ENCODE assay signal across 8 cellular contexts in the genomic region with DNA sequence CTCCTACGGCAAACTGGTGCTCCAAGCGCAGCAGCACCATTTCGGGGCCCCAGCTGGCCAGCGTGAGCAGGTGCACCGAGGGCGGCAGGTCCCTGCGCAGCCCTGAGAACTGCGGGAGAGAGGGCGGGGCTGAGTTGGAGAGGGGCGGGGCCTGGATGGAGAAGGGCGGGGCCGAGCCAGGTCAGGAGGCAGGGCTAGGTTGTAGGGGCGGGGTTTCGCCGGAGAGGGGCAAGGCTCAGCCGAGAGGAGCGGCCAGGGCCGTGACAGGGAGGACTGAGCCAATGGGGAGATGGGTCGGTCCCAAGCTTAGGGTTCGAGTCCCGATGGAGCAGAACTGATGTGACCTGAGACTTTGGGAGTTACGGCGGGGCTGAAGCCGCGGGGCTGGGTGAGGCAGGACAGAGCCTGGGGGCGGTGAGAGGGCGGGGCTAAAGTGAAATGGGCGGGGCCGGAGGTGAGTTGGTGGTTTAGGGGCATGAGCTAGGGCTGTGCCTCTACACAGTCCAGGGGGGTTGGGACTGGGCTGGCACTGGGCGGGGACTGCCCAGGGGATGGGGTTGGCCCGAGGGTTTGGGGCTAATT. TPM values are rescaled to one million over a fixed set of nuclear protein-coding genes. Genes with fewer than 3 reads are reported as not detected.
DNase-seq lines count a peak whose midpoint lies in the region; ATAC-seq, FAIRE-seq and TF ChIP-seq lines count a peak whose summit lies in the region.

No MANE protein-coding gene starts in this region.

- peaks cover 0 to 4% of the 10 kb centered on the region in 2 experiments; a peak in 1 of 4 replicates for H3K9me3 ChIP-seq in H1 (ENCODE audit: insufficient read depth in 2 of 2, low read depth in 1 of 2, low read length in 1 of 2)

- H2AFZ ChIP-seq in H1 (ENCODE audit: low read length) = no peak overlapping the region

- H3K4ac ChIP-seq in H1 (replicated peaks; ENCODE audit: insufficient read length, low read depth, low read length) = no peak overlapping the region

- POLR2A ChIA-PET in H1 (lab: Charles Lee; ENCODE audit: partially characterized antibody) = interaction anchor here (0.6 to 2.5 kb wide), 8 partner anchors 8 to 208 kb away, joined by 3 to 9 read pairs (median 3); a partner anchor contains a TSS
- POLR2A ChIA-PET in naive thymus-derived CD8-positive, alpha-beta T cell (lab: Charles Lee) = interaction anchor here (0.6 kb wide), 1 partner anchor 9 kb away, joined by 3 read pairs; no protein-coding TSS in a partner anchor

- DNase-seq in Daoy (ENCODE audit: low read depth) (peak; percentile 49), NCI-H2196 (lab: John Stamatoyannopoulos, UW; ENCODE audit: unreplicated experiment) (peak; percentile 62), H1 (ENCODE audit: low read depth in 1 of 2, low spot score in 2 of 2) (peak; percentile 80 to 86), HTR-8/SVneo (ENCODE audit: insufficient read length, low spot score) (no peak), AML-193 (lab: John Stamatoyannopoulos, UW) (no peak), COLO829 (ENCODE audit: low spot score) (no peak)
- DNase-seq in naive thymus-derived CD8-positive, alpha-beta T cell = peak in 2 of 10 donors; percentile 15 to 45

- H3K9ac ChIP-seq in H1 (replicated peaks in 1 of 4; ENCODE audit: extremely low read depth in 1 of 4, low read depth in 3 of 4, low read length in 3 of 4) = no peak overlapping the region; a peak in 1 of 7 replicates

- FAIRE-seq in H1 (lab: Jason Lieb, UNC) (no peak), HTR-8/SVneo (lab: Jason Lieb, UNC) (no peak)

- H3K79me2 ChIP-seq in H1 (ENCODE audit: control insufficient read depth in 1 of 2, insufficient read depth in 2 of 2, low read length in 2 of 2) = no peaks in the 10 kb centered on the region

- no peaks in the 10 kb centered on the region for H3K23me2 ChIP-seq in H1 (ENCODE audit: low read depth, low read length)

- peak overlapping the region in 1 of 4 experiments; percentile 40; a peak in 2 of 8 replicates for H3K4me3 ChIP-seq in H1 (ENCODE audit: extremely low read depth in 1 of 4, insufficient read depth in 2 of 4, low read depth in 3 of 4, low read length in 4 of 4)

- no peaks in the 10 kb centered on the region for H3K79me1 ChIP-seq in H1 (ENCODE audit: low read depth, low read length)

- H3K14ac ChIP-seq in H1 (ENCODE audit: insufficient read length) = no peak overlapping the region

- no peak overlapping the region for H2BK120ac ChIP-seq in H1 (replicated peaks; ENCODE audit: low read depth, low read length)

- peak in 1 of 3 experiments; percentile 20; a peak in 1 of 4 replicates for TF ChIP-seq CTCF in H1 (IDR thresholded peaks at IDR 0.05; ENCODE audit: control extremely low read depth in 1 of 3, insufficient read depth in 1 of 3, low read depth in 1 of 3, low read length in 3 of 3)

- 0 out of 4 replicates have a peak, but pooled peaks of 1 of the 2 experiments have one; percentile 2 for TF ChIP-seq RAD21 in H1 (IDR thresholded peaks at IDR 0.05 in 1 of 2, conservative IDR thresholded peaks at IDR 0.05 in 1 of 2; ENCODE audit: low read depth in 2 of 2, low read length in 2 of 2)

- H4K5ac ChIP-seq in H1 (ENCODE audit: insufficient read length, low read depth, low read length) = no peak overlapping the region

- H3K56ac ChIP-seq in H1 (replicated peaks; ENCODE audit: insufficient read length, low read depth, low read length) = no peak overlapping the region

- H3K4me3 Mint-ChIP-seq in naive thymus-derived CD8-positive, alpha-beta T cell = no peak overlapping the region

- no peak overlapping the region for H3K27ac ChIP-seq in H1 (ENCODE audit: low read depth, low read length)

- H2AK5ac ChIP-seq in H1 (ENCODE audit: low read depth, low read length) = no peak overlapping the region

- H4K91ac ChIP-seq in H1 (replicated peaks; ENCODE audit: insufficient read length, low read length) = no peak overlapping the region

- peak; percentile 61 to 69 for ATAC-seq in naive thymus-derived CD8-positive, alpha-beta T cell
- no peak for ATAC-seq in HG03135 (IDR thresholded peaks at IDR 0.05; ENCODE audit: unreplicated experiment)

- H4K8ac ChIP-seq in H1 (ENCODE audit: extremely low read depth, insufficient read depth, low read length) = no peak overlapping the region; the same call in 1 of the 2 replicates

- H3K27me3 ChIP-seq in H1 (replicated peaks in 1 of 4; ENCODE audit: control insufficient read depth in 3 of 4, extremely low read depth in 1 of 4, insufficient read depth in 3 of 4, low read length in 3 of 4) = no peaks in the 10 kb centered on the region

- peaks cover 0 to 1% (median 0%) of the 10 kb centered on the region in 4 donors for H3K4me1 Mint-ChIP-seq in naive thymus-derived CD8-positive, alpha-beta T cell

- no peaks in the 10 kb centered on the region for H3K27me3 Mint-ChIP-seq in naive thymus-derived CD8-positive, alpha-beta T cell

- WGBS in H1 (ENCODE audit: extremely low coverage in 1 of 2, insufficient coverage in 1 of 2, insufficient read length in 1 of 2, insufficient replicate concordance in 2 of 2, low coverage in 1 of 2, low lambda C conversion rate in 2 of 2, missing lambda C conversion rate in 1 of 2), 2 experiments = 80% methylated on average over 12 of the region's 31 CpGs; no CpG with 5 or more reads in 1 of the 2 experiments

- peak overlapping the region in 4 of 10 donors; percentile 38 to 76 (median 58) for H3K27ac Mint-ChIP-seq in naive thymus-derived CD8-positive, alpha-beta T cell

- no peak overlapping the region; the same call in 1 of the 2 replicates for H3K18ac ChIP-seq in H1 (ENCODE audit: extremely low read depth, low read length)

- peaks cover 0 to 32% (median 6%) of the 10 kb centered on the region in 3 donors for H3K36me3 Mint-ChIP-seq in naive thymus-derived CD8-positive, alpha-beta T cell

- H3K4me1 ChIP-seq in H1 (replicated peaks in 1 of 4; ENCODE audit: control insufficient read depth in 3 of 4, insufficient read depth in 4 of 4, low read length in 3 of 4) = no peaks in the 10 kb centered on the region

- no peak overlapping the region for H2BK12ac ChIP-seq in H1 (ENCODE audit: low read depth, low read length)

- no peak overlapping the region for H2BK5ac ChIP-seq in H1 (ENCODE audit: low read depth, low read length)

- peaks cover 0 to 4% (median 0%) of the 10 kb centered on the region in 4 experiments; a peak in 2 of 8 replicates for H3K36me3 ChIP-seq in H1 (ENCODE audit: control insufficient read depth in 2 of 4, insufficient read depth in 4 of 4, low read length in 3 of 4)

- H3K23ac ChIP-seq in H1 (ENCODE audit: insufficient read length) = no peak overlapping the region

- no peaks in the 10 kb centered on the region for H4K20me1 ChIP-seq in H1 (replicated peaks in 1 of 2; ENCODE audit: control insufficient read depth in 1 of 2, insufficient read depth in 2 of 2, low read length in 2 of 2)

- no peaks in the 10 kb centered on the region for H3K9me3 Mint-ChIP-seq in naive thymus-derived CD8-positive, alpha-beta T cell

- no peak for TF ChIP-seq EP300 in H1 (IDR thresholded peaks at IDR 0.05; ENCODE audit: borderline replicate concordance in 1 of 2, low read depth in 2 of 2, low read length in 2 of 2)

- no peak overlapping the region for H2BK20ac ChIP-seq in H1 (ENCODE audit: low read length)

- no peak overlapping the region for H2BK15ac ChIP-seq in H1 (ENCODE audit: low read length)

- no peak overlapping the region for H3K4me2 ChIP-seq in H1 (ENCODE audit: insufficient read depth in 1 of 2, low read depth in 2 of 2, low read length in 2 of 2)

- CTCF ChIA-PET in H1 (lab: Charles Lee; ENCODE audit: partially characterized antibody) = interaction anchor here (0.7 to 1.2 kb wide), 6 partner anchors 9 to 325 kb away, joined by 3 to 5 read pairs (median 3); no protein-coding TSS in a partner anchor

- TF ChIP-seq POLR2A in H1 (IDR thresholded peaks at IDR 0.05; ENCODE audit: control extremely low read depth in 1 of 2, low read depth in 2 of 2, low read length in 2 of 2) = no peak

RNA-seq across cellular contexts. Expression of a gene that starts 19.0 kb away (rescaled TPM):
- 18.0 and 20.7 TPM in 2 replicates for total RNA-seq in Daoy (2014; rRNA removed; shearing (Covaris generic))
- total RNA-seq in H1 (2021; fragmentation: NEBNext Ultra II Directional; extraction: Animal tissue kit (Norgen Biotek cat#: 25700)) = 71.1 and 76.3 TPM in 2 replicates
- polyA plus RNA-seq in H1 (2011; rRNA removed) = 55.3 and 73.6 TPM in 2 replicates
- 37.2 TPM for polyA plus RNA-seq in H1 (2011; cell fraction: cytosol; rRNA removed)
- polyA plus RNA-seq in H1 (2011; cell fraction: nucleus; rRNA removed) = 135 TPM
- 77.3 to 97.8 TPM (median 85.4 TPM) in 4 replicates for polyA plus RNA-seq in H1 (2012, experiment 1 of 2)
- 111 TPM for polyA plus RNA-seq in H1 (2012, experiment 2 of 2)
- polyA plus RNA-seq in H1 (2013, experiment 1 of 2) = 82.3 TPM
- polyA plus RNA-seq in H1 (2013, experiment 2 of 2) = 71.8 TPM
- 33.2 and 37.4 TPM in 2 replicates for polyA minus RNA-seq in H1 (2011; rRNA and poly(A)+ RNA removed)
- 30.5 TPM for polyA minus RNA-seq in H1 (2011; cell fraction: cytosol; rRNA and poly(A)+ RNA removed)
- polyA minus RNA-seq in H1 (2011; cell fraction: nucleus; rRNA and poly(A)+ RNA removed) = 48.4 TPM
- total RNA-seq in naive thymus-derived CD8-positive, alpha-beta T cell = 100 to 1,000 TPM in 1 of 2 experiments, 10 to 100 TPM in 1; 87.5 to 101 TPM
- 10 to 100 TPM; 33.9 to 55.4 (median 34.7) TPM for polyA plus RNA-seq in naive thymus-derived CD8-positive, alpha-beta T cell

RNA-seq across cellular contexts. Expression of a gene that starts 19.0 kb away (rescaled TPM):
- 9.0 and 10.6 TPM in 2 replicates for total RNA-seq in Daoy (2014; rRNA removed; shearing (Covaris generic))
- 15.3 and 19.6 TPM in 2 replicates for total RNA-seq in H1 (2021; fragmentation: NEBNext Ultra II Directional; extraction: Animal tissue kit (Norgen Biotek cat#: 25700))
- polyA plus RNA-seq in H1 (2011; rRNA removed) = 12.6 and 24.5 TPM in 2 replicates
- polyA plus RNA-seq in H1 (2011; cell fraction: cytosol; rRNA removed) = 18.9 TPM
- polyA plus RNA-seq in H1 (2011; cell fraction: nucleus; rRNA removed) = 26.4 TPM
- polyA plus RNA-seq in H1 (2012, experiment 1 of 2) = 13.4 to 22.0 TPM (median 20.4 TPM) in 4 replicates
- 12.1 TPM for polyA plus RNA-seq in H1 (2012, experiment 2 of 2)
- polyA plus RNA-seq in H1 (2013, experiment 1 of 2) = 7.6 TPM
- 7.5 TPM for polyA plus RNA-seq in H1 (2013, experiment 2 of 2)
- 8.0 and 9.6 TPM in 2 replicates for polyA minus RNA-seq in H1 (2011; rRNA and poly(A)+ RNA removed)
- polyA minus RNA-seq in H1 (2011; cell fraction: cytosol; rRNA and poly(A)+ RNA removed) = 6.5 TPM
- 16.5 TPM for polyA minus RNA-seq in H1 (2011; cell fraction: nucleus; rRNA and poly(A)+ RNA removed)
- total RNA-seq in naive thymus-derived CD8-positive, alpha-beta T cell = 10 to 100 TPM; 17.6 to 22.7 TPM
- 10 to 100 TPM; 12.6 to 19.9 (median 12.9) TPM for polyA plus RNA-seq in naive thymus-derived CD8-positive, alpha-beta T cell

RNA-seq across cellular contexts. Expression of a gene that starts 34.1 kb away (rescaled TPM):
- total RNA-seq in Daoy (2014; rRNA removed; shearing (Covaris generic)) = 105 and 132 TPM in 2 replicates
- 86.6 and 88.8 TPM in 2 replicates for total RNA-seq in H1 (2021; fragmentation: NEBNext Ultra II Directional; extraction: Animal tissue kit (Norgen Biotek cat#: 25700))
- polyA plus RNA-seq in H1 (2011; rRNA removed) = 99.6 and 118 TPM in 2 replicates
- polyA plus RNA-seq in H1 (2011; cell fraction: cytosol; rRNA removed) = 128 TPM
- polyA plus RNA-seq in H1 (2011; cell fraction: nucleus; rRNA removed) = 156 TPM
- polyA plus RNA-seq in H1 (2012, experiment 1 of 2) = 90.2 to 103 TPM (median 99.3 TPM) in 4 replicates
- polyA plus RNA-seq in H1 (2012, experiment 2 of 2) = 104 TPM
- 58.7 TPM for polyA plus RNA-seq in H1 (2013, experiment 1 of 2)
- polyA plus RNA-seq in H1 (2013, experiment 2 of 2) = 57.5 TPM
- 66.7 and 78.4 TPM in 2 replicates for polyA minus RNA-seq in H1 (2011; rRNA and poly(A)+ RNA removed)
- 38.5 TPM for polyA minus RNA-seq in H1 (2011; cell fraction: cytosol; rRNA and poly(A)+ RNA removed)
- polyA minus RNA-seq in H1 (2011; cell fraction: nucleus; rRNA and poly(A)+ RNA removed) = 62.3 TPM
- 100 to 1,000 TPM; 219 to 224 TPM for total RNA-seq in naive thymus-derived CD8-positive, alpha-beta T cell
- polyA plus RNA-seq in naive thymus-derived CD8-positive, alpha-beta T cell = 100 to 1,000 TPM in 1 of 3 donors, 10 to 100 TPM in 2; 74.8 to 108 (median 88.9) TPM

RNA-seq across cellular contexts. Expression of a gene that starts 36.9 kb away (rescaled TPM):
- total RNA-seq in Daoy (2014; rRNA removed; shearing (Covaris generic)) = 9.0 and 11.9 TPM in 2 replicates
- 18.6 and 20.1 TPM in 2 replicates for total RNA-seq in H1 (2021; fragmentation: NEBNext Ultra II Directional; extraction: Animal tissue kit (Norgen Biotek cat#: 25700))
- polyA plus RNA-seq in H1 (2011; rRNA removed) = 3.1 and 4.1 TPM in 2 replicates
- 5.3 TPM for polyA plus RNA-seq in H1 (2011; cell fraction: cytosol; rRNA removed)
- polyA plus RNA-seq in H1 (2011; cell fraction: nucleus; rRNA removed) = 3.8 TPM
- polyA plus RNA-seq in H1 (2012, experiment 1 of 2) = 6.1 to 13.6 TPM (median 9.8 TPM) in 4 replicates
- 0.85 TPM for polyA plus RNA-seq in H1 (2012, experiment 2 of 2)
- polyA plus RNA-seq in H1 (2013, experiment 1 of 2) = 16.6 TPM
- polyA plus RNA-seq in H1 (2013, experiment 2 of 2) = 16.9 TPM
- polyA minus RNA-seq in H1 (2011; rRNA and poly(A)+ RNA removed) = 9.6 and 15.5 TPM in 2 replicates
- polyA minus RNA-seq in H1 (2011; cell fraction: cytosol; rRNA and poly(A)+ RNA removed) = 31.8 TPM
- polyA minus RNA-seq in H1 (2011; cell fraction: nucleus; rRNA and poly(A)+ RNA removed) = 16.3 TPM
- 10 to 100 TPM; 46.2 to 48.0 TPM for total RNA-seq in naive thymus-derived CD8-positive, alpha-beta T cell
- polyA plus RNA-seq in naive thymus-derived CD8-positive, alpha-beta T cell = 10 to 100 TPM; 14.2 to 18.6 (median 17.9) TPM

RNA-seq across cellular contexts. Expression of a gene that starts 37.0 kb away (rescaled TPM):
- total RNA-seq in Daoy (2014; rRNA removed; shearing (Covaris generic)) = 3.5 and 4.5 TPM in 2 replicates
- 9.0 TPM in 2 replicates for total RNA-seq in H1 (2021; fragmentation: NEBNext Ultra II Directional; extraction: Animal tissue kit (Norgen Biotek cat#: 25700))
- polyA plus RNA-seq in H1 (2011; rRNA removed) = 1.6 and 1.7 TPM in 2 replicates
- polyA plus RNA-seq in H1 (2011; cell fraction: cytosol; rRNA removed) = 1.5 TPM
- 1.4 TPM for polyA plus RNA-seq in H1 (2011; cell fraction: nucleus; rRNA removed)
- polyA plus RNA-seq in H1 (2012, experiment 1 of 2) = 1.2 to 2.3 TPM (median 1.3 TPM) in 4 replicates
- 0.22 TPM for polyA plus RNA-seq in H1 (2012, experiment 2 of 2)
- 2.8 TPM for polyA plus RNA-seq in H1 (2013, experiment 1 of 2)
- 2.8 TPM for polyA plus RNA-seq in H1 (2013, experiment 2 of 2)
- polyA minus RNA-seq in H1 (2011; rRNA and poly(A)+ RNA removed) = 10.6 and 13.2 TPM in 2 replicates
- 6.1 TPM for polyA minus RNA-seq in H1 (2011; cell fraction: cytosol; rRNA and poly(A)+ RNA removed)
- 15.6 TPM for polyA minus RNA-seq in H1 (2011; cell fraction: nucleus; rRNA and poly(A)+ RNA removed)
- 10 to 100 TPM; 14.4 to 15.4 TPM for total RNA-seq in naive thymus-derived CD8-positive, alpha-beta T cell
- 1 to 10 TPM; 3.7 to 6.8 (median 6.5) TPM for polyA plus RNA-seq in naive thymus-derived CD8-positive, alpha-beta T cell

Comparison
In these comparisons a context has a peak if more than half of its experiments do, and no peak if none do; other contexts are left out.
1. DNase-seq: peak in Daoy (single experiment), NCI-H2196 (single experiment) and H1 (2 of 2); none in HTR-8/SVneo (single experiment), AML-193 (0 of 2) and COLO829 (single experiment).